ENCODE assay signal across 13 cellular contexts in the genomic region with DNA sequence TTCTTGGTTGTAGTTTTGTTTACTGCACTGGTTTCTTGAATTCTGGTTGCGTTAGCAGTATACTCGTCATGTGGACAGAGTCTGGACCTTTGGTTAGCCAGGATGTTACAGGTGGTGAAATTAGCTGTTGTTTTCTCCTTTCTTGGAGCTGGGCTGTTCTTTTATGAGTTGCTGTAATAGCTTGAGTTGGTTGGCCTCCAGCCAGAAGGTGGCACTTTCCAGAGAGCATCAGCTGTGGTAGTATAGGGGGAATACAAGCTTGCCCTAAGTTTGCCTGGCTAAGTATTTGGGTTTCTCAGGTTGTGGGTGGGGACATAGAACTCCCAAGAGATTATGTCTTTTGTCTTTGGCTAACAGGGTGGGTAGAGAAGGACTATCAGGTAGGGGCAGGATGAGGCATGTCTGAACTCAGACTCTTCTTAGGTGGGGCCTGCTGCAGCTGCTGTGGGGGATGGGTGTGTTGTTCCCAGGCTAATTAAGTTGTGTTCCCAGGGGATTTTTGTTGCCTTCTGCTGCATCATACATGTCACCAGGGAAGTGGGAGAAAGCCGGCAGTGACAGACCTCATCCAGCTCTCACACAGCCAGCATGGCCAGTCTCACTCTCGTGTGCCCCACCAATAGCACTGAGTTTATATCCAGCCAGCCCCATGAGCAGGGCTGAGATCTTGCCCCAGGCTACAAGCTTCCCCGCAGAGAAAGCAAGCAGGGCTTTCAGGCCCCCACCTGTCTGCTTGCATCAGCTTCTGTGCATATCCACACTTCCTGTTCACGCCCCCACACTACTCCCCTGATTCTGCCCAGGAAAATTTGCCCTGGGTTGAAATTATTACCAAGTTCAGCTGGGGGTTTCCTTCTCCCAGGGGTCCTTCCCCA.
DNase-seq lines count a peak whose midpoint lies in the region; ATAC-seq and TF ChIP-seq lines count a peak whose summit lies in the region.
"Had no signal": no experiment of that assay in that cellular context is flagged by ENCODE, and none has a peak within 500 bp of the region (broad histone marks: within the 10 kb centered on the region; RNA-seq: fewer than 3 reads in every experiment).

No MANE protein-coding gene starts in this region.

- H3K4me1 ChIP-seq in A673 (ENCODE audit: insufficient read depth, low read length, poor library complexity, severe bottlenecking) (peaks cover 14% of the 10 kb centered on the region), sigmoid colon (no peaks in the 10 kb centered on the region)
- H3K4me1 ChIP-seq: tibial artery had no signal

- ATAC-seq in GM21515 (IDR thresholded peaks at IDR 0.05; ENCODE audit: unreplicated experiment): peak; percentile 46
- ATAC-seq: left cardiac atrium had no signal

- no peak for TF ChIP-seq POLR2A in sigmoid colon (IDR thresholded peaks at IDR 0.05)

- H3K27ac ChIP-seq in A673 (ENCODE audit: low read depth, low read length, poor library complexity, severe bottlenecking) (peak overlapping the region; percentile 54), sigmoid colon (no peak overlapping the region)
- H3K27ac ChIP-seq: cardiac muscle cell, tibial artery had no signal

- TF ChIP-seq CTCF in A673 (conservative IDR thresholded peaks at IDR 0.05; ENCODE audit: low read depth, low read length): no peak
- no peak for TF ChIP-seq CTCF in sigmoid colon (IDR thresholded peaks at IDR 0.05)

- H3K27me3 ChIP-seq in A673 (replicated peaks; ENCODE audit: insufficient read depth, low read depth, low read length, poor library complexity) (no peaks in the 10 kb centered on the region), sigmoid colon (no peaks in the 10 kb centered on the region)
- H3K27me3 ChIP-seq: cardiac muscle cell, tibial artery had no signal

- CTCF ChIA-PET in A673 (lab: Charles Lee): no interaction called here

- POLR2A ChIA-PET in A673 (lab: Charles Lee; ENCODE audit: low non-redundant PET): no interaction called here

- H3K36me3 ChIP-seq in A673 (ENCODE audit: insufficient read depth, low read length, poor library complexity, severe bottlenecking) (no peaks in the 10 kb centered on the region), sigmoid colon (no peaks in the 10 kb centered on the region)
- H3K36me3 ChIP-seq: cardiac muscle cell, tibial artery had no signal

- TF ChIP-seq EP300 in sigmoid colon (IDR thresholded peaks at IDR 0.05): no peak

- H3K4me3 ChIP-seq in A673 (ENCODE audit: low read depth, low read length, poor library complexity, severe bottlenecking) (no peak overlapping the region), sigmoid colon (no peak overlapping the region)
- H3K4me3 ChIP-seq: cardiac muscle cell, tibial artery had no signal

- DNase-seq in A673 (ENCODE audit: low spot score) (peak; percentile 25), NCI-H1436 (lab: John Stamatoyannopoulos, UW) (peak; percentile 92), SK-N-DZ (ENCODE audit: low spot score) (peak; percentile 54), NK-92 (lab: John Stamatoyannopoulos, UW; ENCODE audit: unreplicated experiment) (no peak), sigmoid colon (no peak), SW 1271 (lab: John Stamatoyannopoulos, UW) (no peak), NCI-H2227 treated with DMSO at 0.1 percent for 48 hours (lab: John Stamatoyannopoulos, UW) (no peak)
- DNase-seq: left cardiac atrium; NK-92 treated with Interleukin-12 subunit alpha and Interleukin-12 subunit beta, amount 100 ng/mL, for 24 hours; occipital lobe; tibial artery had no signal

- BruUV-seq in A673 (replicated peaks; lab: Mats Ljungman, UMichigan): no TSS peak

- H3K9me3 ChIP-seq in A673 (ENCODE audit: low read depth, low read length, poor library complexity, severe bottlenecking): no peaks in the 10 kb centered on the region
- H3K9me3 ChIP-seq in sigmoid colon: no peaks in the 10 kb centered on the region
- H3K9me3 ChIP-seq: tibial artery had no signal

- 75 to 83% methylated on average over 6 of the region's 6 CpGs for WGBS in sigmoid colon, 2 donors

- intact Hi-C loops in A673 (cut with micrococcal nuclease; ENCODE audit: unreplicated experiment) (no loop called here), sigmoid colon (cut with DNase I) (no loop called here)

Comparison
In these comparisons a context has a peak if more than half of its experiments do, and no peak if none do; other contexts are left out.
1. DNase-seq: peak in A673 (single experiment), NCI-H1436 (single experiment) and SK-N-DZ (single experiment); none in NK-92 (single experiment), sigmoid colon (single experiment), SW 1271 (0 of 2) and NCI-H2227 treated with DMSO at 0.1 percent for 48 hours (single experiment).